25 cellular contexts compared by ENCODE assay signal in the genomic region with DNA sequence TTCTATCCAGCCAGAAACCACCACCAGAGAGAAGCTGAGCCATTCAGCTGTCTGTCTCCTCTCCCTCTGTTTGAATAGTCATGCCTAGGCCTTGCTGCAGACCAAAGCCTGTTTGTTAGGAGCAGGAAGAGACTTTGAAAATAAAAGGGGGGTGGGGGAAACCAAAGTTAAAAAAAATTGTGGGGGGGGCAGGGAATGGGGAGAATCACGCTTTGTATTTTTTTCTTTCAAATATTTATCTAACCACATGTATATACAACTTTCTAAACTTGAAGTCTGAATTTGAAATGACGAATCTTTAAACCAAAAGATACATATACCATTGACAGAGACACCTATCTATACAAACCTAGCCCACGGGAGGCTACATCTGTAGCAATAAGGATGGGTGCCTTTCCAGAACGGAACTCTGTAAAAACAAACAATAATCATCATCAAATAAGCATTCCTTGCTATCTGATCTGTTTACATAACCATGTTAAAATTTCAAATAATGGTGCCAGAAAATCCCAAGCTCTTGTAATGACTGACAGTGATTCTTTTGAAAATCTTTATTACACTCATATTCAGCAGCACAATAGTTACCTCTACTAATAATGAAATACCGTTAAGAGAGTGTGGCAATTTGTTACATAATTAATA. TPM values are rescaled to one million over a fixed set of nuclear protein-coding genes. Genes with fewer than 3 reads are reported as not detected.
DNase-seq lines count a peak whose midpoint lies in the region; ATAC-seq and TF ChIP-seq lines count a peak whose summit lies in the region.
"Had no signal": no experiment of that assay in that cellular context is flagged by ENCODE, and none has a peak within 500 bp of the region (broad histone marks: within the 10 kb centered on the region; RNA-seq: fewer than 3 reads in every experiment).

No MANE protein-coding gene starts in this region.

- H3K27me3 ChIP-seq in gastroesophageal sphincter: no peaks in the 10 kb centered on the region
- no peaks in the 10 kb centered on the region for H3K27me3 ChIP-seq in sigmoid colon
- no peaks in the 10 kb centered on the region for H3K27me3 ChIP-seq in H7 (ENCODE audit: control insufficient read depth, insufficient read depth, low read length)
- H3K27me3 ChIP-seq: gastrocnemius medialis, left lung, ovary, uterus had no signal

- peak overlapping the region; percentile 50 to 74 (median 56) for H3K27ac ChIP-seq in gastroesophageal sphincter
- H3K27ac ChIP-seq in sigmoid colon: peak overlapping the region; percentile 59 to 78 (median 69)
- H3K27ac ChIP-seq: ovary had no signal

- intact Hi-C loops in sigmoid colon (cut with DNase I): no loop called here

- peaks cover 97% of the 10 kb centered on the region for H3K36me3 Mint-ChIP-seq in activated T-cell treated with anti-CD3 and anti-CD28 coated beads, Interleukin-2, amount 50 U/mL, for 24 hours (ENCODE audit: low read depth)
- H3K36me3 Mint-ChIP-seq in activated T-cell treated with anti-CD3 and anti-CD28 coated beads, Interleukin-2, amount 50 U/mL, for 4 hours (ENCODE audit: insufficient read depth): peaks cover 61% of the 10 kb centered on the region
- H3K36me3 Mint-ChIP-seq in HFFc6 (ENCODE audit: low read depth): peaks cover 69% of the 10 kb centered on the region

- no peak for TF ChIP-seq EP300 in gastroesophageal sphincter (IDR thresholded peaks at IDR 0.05)
- TF ChIP-seq EP300 in sigmoid colon (IDR thresholded peaks at IDR 0.05): no peak

- H3K4me3 ChIP-seq in gastroesophageal sphincter (no peak overlapping the region), sigmoid colon (no peak overlapping the region), H7 (ENCODE audit: insufficient read depth, low read depth, low read length) (no peak overlapping the region)
- H3K4me3 ChIP-seq: gastrocnemius medialis, left lung, ovary, PC-9, uterus had no signal

- H3K36me3 ChIP-seq in gastroesophageal sphincter (peaks cover 23 to 100% of the 10 kb centered on the region in 2 donors), sigmoid colon (peaks cover 64 to 100% (median 92%) of the 10 kb centered on the region in 4 donors), H7 (replicated peaks; ENCODE audit: control insufficient read depth, insufficient read depth, low read length) (peaks cover 70% of the 10 kb centered on the region)
- H3K36me3 ChIP-seq: ovary had no signal

- TF ChIP-seq POLR2A in gastroesophageal sphincter (IDR thresholded peaks at IDR 0.05) (no peak), sigmoid colon (IDR thresholded peaks at IDR 0.05) (no peak)

- H3K4me1 ChIP-seq in gastroesophageal sphincter (peaks cover 4 to 86% (median 13%) of the 10 kb centered on the region in 3 donors), sigmoid colon (peaks cover 0 to 23% (median 19%) of the 10 kb centered on the region in 4 donors)
- H3K4me1 ChIP-seq: uterus had no signal

- no peaks in the 10 kb centered on the region for H3K9me3 Mint-ChIP-seq in activated T-cell treated with anti-CD3 and anti-CD28 coated beads, Interleukin-2, amount 50 U/mL, for 24 hours
- H3K9me3 Mint-ChIP-seq in activated T-cell treated with anti-CD3 and anti-CD28 coated beads, Interleukin-2, amount 50 U/mL, for 4 hours: no peaks in the 10 kb centered on the region
- no peaks in the 10 kb centered on the region for H3K9me3 Mint-ChIP-seq in HFFc6
- H3K9me3 Mint-ChIP-seq: activated naive CD8-positive, alpha-beta T cell treated with anti-CD3 and anti-CD28 coated beads, Interleukin-2, amount 10 ng/mL, durations not matched to agents 7 days and 5 days; CD14-positive monocyte; stimulated activated naive CD8-positive, alpha-beta T cell treated with anti-CD3 and anti-CD28 coated beads, Interleukin-15, amount 100 ng/mL, for 72 hours had no signal

- no peak for DNase-seq in activated T-cell treated with anti-CD3 and anti-CD28 coated beads, Interleukin-2, amount 50 U/mL, for 24 hours
- DNase-seq in activated T-cell treated with anti-CD3 and anti-CD28 coated beads, Interleukin-2, amount 50 U/mL, for 4 hours: no peak
- DNase-seq in HFFc6 (no peak), sigmoid colon (no peak), foreskin melanocyte (no peak), H7 (no peak)
- DNase-seq: activated naive CD8-positive, alpha-beta T cell treated with anti-CD3 and anti-CD28 coated beads, Interleukin-2, amount 10 ng/mL, durations not matched to agents 7 days and 5 days; activated T-cell treated with anti-CD3 and anti-CD28 coated beads, Interleukin-2, amount 50 U/mL, for 1 hour; dermis blood vessel endothelial cell; DMS79 treated with DMSO at 0.1 percent for 48 hours; gastrocnemius medialis; left lung; NCI-H1694 treated with DMSO at 0.1 percent for 48 hours; NCI-H2227 treated with DMSO at 0.1 percent for 48 hours; ovary; SIG-M5; stimulated activated CD4-positive, alpha-beta T cell treated with anti-CD3 and anti-CD28 coated beads, Interleukin-2, amount 100 ng/mL, for 24 hours; stimulated activated naive CD8-positive, alpha-beta T cell treated with anti-CD3 and anti-CD28 coated beads, Interleukin-15, amount 100 ng/mL, for 72 hours; T-helper 1 cell; uterus had no signal

- peaks cover 74% of the 10 kb centered on the region for H3K4me1 Mint-ChIP-seq in activated T-cell treated with anti-CD3 and anti-CD28 coated beads, Interleukin-2, amount 50 U/mL, for 24 hours (ENCODE audit: low read depth)
- peaks cover 48% of the 10 kb centered on the region for H3K4me1 Mint-ChIP-seq in activated T-cell treated with anti-CD3 and anti-CD28 coated beads, Interleukin-2, amount 50 U/mL, for 4 hours (ENCODE audit: low read depth)
- peaks cover 55% of the 10 kb centered on the region for H3K4me1 Mint-ChIP-seq in HFFc6 (ENCODE audit: low read depth)
- H3K4me1 Mint-ChIP-seq: CD14-positive monocyte had no signal

- WGBS in gastroesophageal sphincter (ENCODE audit: low coverage in 1 of 2), 2 donors: 27 to 48% methylated on average over 5 of the region's 5 CpGs
- WGBS in sigmoid colon, 2 donors: 54 to 70% methylated on average over 5 of the region's 5 CpGs

- no peak for TF ChIP-seq CTCF in HFFc6 (IDR thresholded peaks at IDR 0.05)
- TF ChIP-seq CTCF in gastroesophageal sphincter (IDR thresholded peaks at IDR 0.05): no peak
- TF ChIP-seq CTCF in sigmoid colon (IDR thresholded peaks at IDR 0.05): no peak

- ATAC-seq in activated T-cell treated with anti-CD3 and anti-CD28 coated beads, Interleukin-2, amount 50 U/mL, for 4 hours: no peak
- ATAC-seq in gastroesophageal sphincter (no peak), HG03442 (IDR thresholded peaks at IDR 0.05; ENCODE audit: unreplicated experiment) (no peak)
- ATAC-seq: gastrocnemius medialis; stimulated activated naive CD8-positive, alpha-beta T cell treated with anti-CD3 and anti-CD28 coated beads, Interleukin-15, amount 100 ng/mL, for 72 hours had no signal

- H3K4me3 Mint-ChIP-seq in activated T-cell treated with anti-CD3 and anti-CD28 coated beads, Interleukin-2, amount 50 U/mL, for 24 hours: no peak overlapping the region
- H3K4me3 Mint-ChIP-seq in activated T-cell treated with anti-CD3 and anti-CD28 coated beads, Interleukin-2, amount 50 U/mL, for 4 hours: no peak overlapping the region
- H3K4me3 Mint-ChIP-seq in HFFc6: no peak overlapping the region
- H3K4me3 Mint-ChIP-seq: activated naive CD8-positive, alpha-beta T cell treated with anti-CD3 and anti-CD28 coated beads, Interleukin-2, amount 10 ng/mL, durations not matched to agents 7 days and 5 days; CD14-positive monocyte; stimulated activated naive CD8-positive, alpha-beta T cell treated with anti-CD3 and anti-CD28 coated beads, Interleukin-15, amount 100 ng/mL, for 72 hours had no signal

- H3K9me3 ChIP-seq in gastroesophageal sphincter (no peaks in the 10 kb centered on the region), sigmoid colon (no peaks in the 10 kb centered on the region)
- H3K9me3 ChIP-seq: gastrocnemius medialis, left lung, ovary, uterus had no signal

- peak overlapping the region; percentile 66 for H3K27ac Mint-ChIP-seq in activated T-cell treated with anti-CD3 and anti-CD28 coated beads, Interleukin-2, amount 50 U/mL, for 24 hours
- H3K27ac Mint-ChIP-seq in HFFc6: peak overlapping the region; percentile 60
- H3K27ac Mint-ChIP-seq: activated naive CD8-positive, alpha-beta T cell treated with anti-CD3 and anti-CD28 coated beads, Interleukin-2, amount 10 ng/mL, durations not matched to agents 7 days and 5 days; CD14-positive monocyte had no signal

- no peaks in the 10 kb centered on the region for H3K27me3 Mint-ChIP-seq in activated T-cell treated with anti-CD3 and anti-CD28 coated beads, Interleukin-2, amount 50 U/mL, for 24 hours
- H3K27me3 Mint-ChIP-seq in activated T-cell treated with anti-CD3 and anti-CD28 coated beads, Interleukin-2, amount 50 U/mL, for 4 hours (ENCODE audit: low read depth): no peaks in the 10 kb centered on the region
- no peaks in the 10 kb centered on the region for H3K27me3 Mint-ChIP-seq in HFFc6 (ENCODE audit: insufficient read depth)
- H3K27me3 Mint-ChIP-seq: activated naive CD8-positive, alpha-beta T cell treated with anti-CD3 and anti-CD28 coated beads, Interleukin-2, amount 10 ng/mL, durations not matched to agents 7 days and 5 days; stimulated activated naive CD8-positive, alpha-beta T cell treated with anti-CD3 and anti-CD28 coated beads, Interleukin-15, amount 100 ng/mL, for 72 hours had no signal

RNA-seq across cellular contexts. Expression of a gene that starts 14.3 kb away (rescaled TPM):
- total RNA-seq in activated T-cell treated with anti-CD3 and anti-CD28 coated beads, Interleukin-2, amount 50 U/mL, for 4 hours: 100 to 1,000 TPM; 228 to 276 (median 251) TPM
- total RNA-seq in HFFc6 (2021; fragmentation: NEBNext Ultra II Directional; extraction: Animal tissue kit (Norgen Biotek cat#: 25700)): 100 to 1,000 TPM; 211 to 246 (median 220) TPM
- 100 to 1,000 TPM; 323 to 610 (median 490) TPM for total RNA-seq in gastroesophageal sphincter
- 100 to 1,000 TPM; 504 to 630 (median 591) TPM for total RNA-seq in sigmoid colon
- polyA plus RNA-seq in sigmoid colon: 100 to 1,000 TPM in 1 of 3 donors, 10 to 100 TPM in 2; 54.7 to 175 (median 62.0) TPM
- 257 and 288 TPM in 2 replicates for total RNA-seq in H7 (2014; rRNA removed; shearing (Covaris generic))

RNA-seq across cellular contexts. Expression of a gene that starts 23.9 kb away (rescaled TPM):
- total RNA-seq in activated T-cell treated with anti-CD3 and anti-CD28 coated beads, Interleukin-2, amount 50 U/mL, for 4 hours: under 1 TPM in 2 of 3 donors, not detected in 1; 0.21 to 0.35 TPM
- 100 to 1,000 TPM; 138 to 187 (median 172) TPM for total RNA-seq in HFFc6 (2021; fragmentation: NEBNext Ultra II Directional; extraction: Animal tissue kit (Norgen Biotek cat#: 25700))
- 10 to 100 TPM in 1 of 4 donors, 1 to 10 TPM in 3; 2.6 to 19.7 (median 5.4) TPM for total RNA-seq in gastroesophageal sphincter
- 1 to 10 TPM; 2.5 to 5.5 (median 2.9) TPM for total RNA-seq in sigmoid colon
- 10 to 100 TPM in 2 of 3 donors, 1 to 10 TPM in 1; 7.4 to 14.3 (median 10.2) TPM for polyA plus RNA-seq in sigmoid colon
- total RNA-seq in H7 (2014; rRNA removed; shearing (Covaris generic)): 4.5 and 8.2 TPM in 2 replicates
- polyA plus RNA-seq: CD14-positive monocyte had no signal

RNA-seq across cellular contexts. Expression of a gene that starts 36.8 kb away (rescaled TPM):
- total RNA-seq in activated T-cell treated with anti-CD3 and anti-CD28 coated beads, Interleukin-2, amount 50 U/mL, for 4 hours: not detected
- total RNA-seq in HFFc6 (2021; fragmentation: NEBNext Ultra II Directional; extraction: Animal tissue kit (Norgen Biotek cat#: 25700)): not detected
- not detected for total RNA-seq in gastroesophageal sphincter
- not detected for total RNA-seq in sigmoid colon
- polyA plus RNA-seq in sigmoid colon: under 1 TPM in 1 of 3 donors, not detected in 2; 0.03 TPM
- total RNA-seq in H7 (2014; rRNA removed; shearing (Covaris generic)): 3.4 and 5.9 TPM in 2 replicates
- total RNA-seq: activated naive CD8-positive, alpha-beta T cell treated with anti-CD3 and anti-CD28 coated beads, Interleukin-2, amount 10 ng/mL, durations not matched to agents 7 days and 5 days; dermis blood vessel endothelial cell; gastrocnemius medialis; left lung had no signal
- polyA plus RNA-seq: AG04450, CD14-positive monocyte had no signal

Comparison
In these comparisons a context has a peak if more than half of its experiments do, and no peak if none do; other contexts are left out.
1. RNA of a gene that starts 23.9 kb away (total RNA-seq): 138 to 187 TPM in HFFc6; 4.5 to 8.2 TPM in H7, 2.6 to 19.7 TPM in gastroesophageal sphincter, 2.5 to 5.5 TPM in sigmoid colon and 0.21 to 0.35 TPM in activated T-cell treated with anti-CD3 and anti-CD28 coated beads, Interleukin-2, amount 50 U/mL, for 4 hours; every median in the first group is over 4 times any median in the second.